9 cellular contexts compared by ENCODE assay signal in genomic region chr13:51995677-51996551, GRCh38. TPM values are rescaled to one million over a fixed set of nuclear protein-coding genes. Genes with fewer than 3 reads are reported as not detected.
DNase-seq lines count a peak whose midpoint lies in the region; ATAC-seq and TF ChIP-seq lines count a peak whose summit lies in the region.
"Had no signal": no experiment of that assay in that cellular context is flagged by ENCODE, and none has a peak within 500 bp of the region (broad histone marks: within the 10 kb centered on the region; RNA-seq: fewer than 3 reads in every experiment).

No MANE protein-coding gene starts in this region.

- peak overlapping the region; percentile 52 to 69 for H3K4me3 Mint-ChIP-seq in CD14-positive monocyte

- peak overlapping the region; percentile 2 for H3K27ac ChIP-seq in epithelial cell of prostate

- peaks cover 0 to 1% (median 0%) of the 10 kb centered on the region in 7 donors for H3K9me3 Mint-ChIP-seq in CD14-positive monocyte
- no peaks in the 10 kb centered on the region for H3K9me3 Mint-ChIP-seq in activated naive CD4-positive, alpha-beta T cell treated with anti-CD3 and anti-CD28 coated beads, Interleukin-2, amount 50 U/mL, for 72 hours

- H3K4me1 Mint-ChIP-seq in CD14-positive monocyte, result peaks cover 26% of the 10 kb centered on the region

- intact Hi-C loops in CD14-positive monocyte (cut with micrococcal nuclease), result no loop called here

- no peaks in the 10 kb centered on the region for H3K36me3 Mint-ChIP-seq in CD14-positive monocyte
- no peaks in the 10 kb centered on the region for H3K36me3 Mint-ChIP-seq in activated naive CD4-positive, alpha-beta T cell treated with anti-CD3 and anti-CD28 coated beads, Interleukin-2, amount 50 U/mL, for 72 hours

- no peak for TF ChIP-seq CTCF in CD14-positive monocyte (IDR thresholded peaks at IDR 0.05)

- no peak overlapping the region for H3K27ac Mint-ChIP-seq in CD14-positive monocyte
- H3K27ac Mint-ChIP-seq in activated naive CD4-positive, alpha-beta T cell treated with anti-CD3 and anti-CD28 coated beads, Interleukin-2, amount 50 U/mL, for 72 hours, result no peak overlapping the region

- ATAC-seq in activated naive CD4-positive, alpha-beta T cell treated with anti-CD3 and anti-CD28 coated beads, Interleukin-2, amount 50 U/mL, for 72 hours, result no peak
- no peak for ATAC-seq in HG03432 (IDR thresholded peaks at IDR 0.05; ENCODE audit: unreplicated experiment)
- ATAC-seq in GM18498 (IDR thresholded peaks at IDR 0.05; ENCODE audit: unreplicated experiment), result no peak
- ATAC-seq in HG03439 (IDR thresholded peaks at IDR 0.05; ENCODE audit: unreplicated experiment), result no peak

- DNase-seq in CD14-positive monocyte (ENCODE audit: low spot score) (no peak), NCI-H82 (lab: John Stamatoyannopoulos, UW) (peak; percentile 91), epithelial cell of prostate (ENCODE audit: low read depth, low spot score) (no peak), myocyte (ENCODE audit: low read depth) (peak; percentile 43)
- no peak for DNase-seq in activated naive CD4-positive, alpha-beta T cell treated with anti-CD3 and anti-CD28 coated beads, Interleukin-2, amount 50 U/mL, for 72 hours (ENCODE audit: low spot score in 2 of 2)
- DNase-seq: Calu3 had no signal

- peaks cover 1 to 10% (median 8%) of the 10 kb centered on the region in 3 donors for H3K27me3 Mint-ChIP-seq in CD14-positive monocyte (ENCODE audit: low read depth in 3 of 3)

RNA-seq across cellular contexts. Expression of gene ATP7B, which starts 15.3 kb away (rescaled TPM):
- under 1 TPM in 1 of 2 donors, not detected in 1; 0.39 TPM for polyA plus RNA-seq in CD14-positive monocyte
- total RNA-seq in myocyte, result 2.1 and 3.3 TPM in 2 replicates
- polyA plus RNA-seq in myocyte (2012), result 3.3 TPM
- 1 to 10 TPM in 1 of 2 donors, under 1 TPM in 1; 0.96 to 1.1 TPM for total RNA-seq in activated naive CD4-positive, alpha-beta T cell treated with anti-CD3 and anti-CD28 coated beads, Interleukin-2, amount 50 U/mL, for 72 hours

RNA-seq across cellular contexts. Expression of gene ALG11, which starts 16.3 kb away (rescaled TPM):
- polyA plus RNA-seq in CD14-positive monocyte, result 10 to 100 TPM; 14.2 to 16.9 TPM
- total RNA-seq in myocyte, result 27.7 and 36.3 TPM in 2 replicates
- 12.9 TPM for polyA plus RNA-seq in myocyte (2012)
- total RNA-seq in activated naive CD4-positive, alpha-beta T cell treated with anti-CD3 and anti-CD28 coated beads, Interleukin-2, amount 50 U/mL, for 72 hours, result 10 to 100 TPM; 17.0 to 22.6 TPM

RNA-seq across cellular contexts. Expression of gene UTP14C, which starts 28.6 kb away (rescaled TPM):
- polyA plus RNA-seq in CD14-positive monocyte, result 1 to 10 TPM; 1.2 TPM
- 17.2 and 17.3 TPM in 2 replicates for total RNA-seq in myocyte
- polyA plus RNA-seq in myocyte (2012), result 9.2 TPM
- total RNA-seq in activated naive CD4-positive, alpha-beta T cell treated with anti-CD3 and anti-CD28 coated beads, Interleukin-2, amount 50 U/mL, for 72 hours, result 1 to 10 TPM; 6.8 to 6.9 TPM

Comparison
In these comparisons a context has a peak if more than half of its experiments do, and no peak if none do; other contexts are left out.
1. DNase-seq: peak in NCI-H82 (single experiment) and myocyte (single experiment); none in CD14-positive monocyte (single experiment), epithelial cell of prostate (single experiment) and activated naive CD4-positive, alpha-beta T cell treated with anti-CD3 and anti-CD28 coated beads, Interleukin-2, amount 50 U/mL, for 72 hours (0 of 2).